1 cellular context compared by ENCODE assay signal in the genomic region with DNA sequence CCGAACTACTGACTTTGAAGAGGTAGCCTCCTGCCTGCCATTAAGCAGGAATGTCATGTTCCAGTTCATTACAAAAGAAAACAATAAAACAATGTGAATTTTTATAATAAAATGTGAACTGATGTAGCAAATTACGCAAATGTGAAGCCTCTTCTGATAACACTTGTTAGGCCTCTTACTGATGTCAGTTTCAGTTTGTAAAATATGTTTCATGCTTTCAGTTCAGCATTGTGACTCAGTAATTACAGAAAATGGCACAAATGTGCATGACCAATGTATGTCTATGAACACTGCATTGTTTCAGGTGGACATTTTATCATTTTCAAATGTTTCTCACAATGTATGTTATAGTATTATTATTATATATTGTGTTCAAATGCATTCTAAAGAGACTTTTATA.
TF ChIP-seq lines count a peak whose summit lies in the region.

No MANE protein-coding gene starts in this region.

TF ChIP-seq in GM12878, 131 proteins besides CTCF, POLR2A, EP300 and RAD21 (continued from another document):
- TF ChIP-seq, protein P1, sequence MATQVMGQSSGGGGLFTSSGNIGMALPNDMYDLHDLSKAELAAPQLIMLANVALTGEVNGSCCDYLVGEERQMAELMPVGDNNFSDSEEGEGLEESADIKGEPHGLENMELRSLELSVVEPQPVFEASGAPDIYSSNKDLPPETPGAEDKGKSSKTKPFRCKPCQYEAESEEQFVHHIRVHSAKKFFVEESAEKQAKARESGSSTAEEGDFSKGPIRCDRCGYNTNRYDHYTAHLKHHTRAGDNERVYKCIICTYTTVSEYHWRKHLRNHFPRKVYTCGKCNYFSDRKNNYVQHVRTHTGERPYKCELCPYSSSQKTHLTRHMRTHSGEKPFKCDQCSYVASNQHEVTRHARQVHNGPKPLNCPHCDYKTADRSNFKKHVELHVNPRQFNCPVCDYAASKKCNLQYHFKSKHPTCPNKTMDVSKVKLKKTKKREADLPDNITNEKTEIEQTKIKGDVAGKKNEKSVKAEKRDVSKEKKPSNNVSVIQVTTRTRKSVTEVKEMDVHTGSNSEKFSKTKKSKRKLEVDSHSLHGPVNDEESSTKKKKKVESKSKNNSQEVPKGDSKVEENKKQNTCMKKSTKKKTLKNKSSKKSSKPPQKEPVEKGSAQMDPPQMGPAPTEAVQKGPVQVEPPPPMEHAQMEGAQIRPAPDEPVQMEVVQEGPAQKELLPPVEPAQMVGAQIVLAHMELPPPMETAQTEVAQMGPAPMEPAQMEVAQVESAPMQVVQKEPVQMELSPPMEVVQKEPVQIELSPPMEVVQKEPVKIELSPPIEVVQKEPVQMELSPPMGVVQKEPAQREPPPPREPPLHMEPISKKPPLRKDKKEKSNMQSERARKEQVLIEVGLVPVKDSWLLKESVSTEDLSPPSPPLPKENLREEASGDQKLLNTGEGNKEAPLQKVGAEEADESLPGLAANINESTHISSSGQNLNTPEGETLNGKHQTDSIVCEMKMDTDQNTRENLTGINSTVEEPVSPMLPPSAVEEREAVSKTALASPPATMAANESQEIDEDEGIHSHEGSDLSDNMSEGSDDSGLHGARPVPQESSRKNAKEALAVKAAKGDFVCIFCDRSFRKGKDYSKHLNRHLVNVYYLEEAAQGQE (IDR thresholded peaks at IDR 0.05; ENCODE audit: low read depth, low read length): no peak
- TF ChIP-seq KDM1A (IDR thresholded peaks at IDR 0.05; ENCODE audit: borderline replicate concordance): no peak
- TF ChIP-seq NR2F1 (conservative IDR thresholded peaks at IDR 0.05): no peak
- TF ChIP-seq ASH2L (IDR thresholded peaks at IDR 0.05; ENCODE audit: borderline replicate concordance, low read depth): peak; percentile 18; the same call in 1 of the 2 replicates
TF ChIP-seq in GM12878: peak in this region for 12.
